ENCODE assay signal across 31 cellular contexts in the genomic region with DNA sequence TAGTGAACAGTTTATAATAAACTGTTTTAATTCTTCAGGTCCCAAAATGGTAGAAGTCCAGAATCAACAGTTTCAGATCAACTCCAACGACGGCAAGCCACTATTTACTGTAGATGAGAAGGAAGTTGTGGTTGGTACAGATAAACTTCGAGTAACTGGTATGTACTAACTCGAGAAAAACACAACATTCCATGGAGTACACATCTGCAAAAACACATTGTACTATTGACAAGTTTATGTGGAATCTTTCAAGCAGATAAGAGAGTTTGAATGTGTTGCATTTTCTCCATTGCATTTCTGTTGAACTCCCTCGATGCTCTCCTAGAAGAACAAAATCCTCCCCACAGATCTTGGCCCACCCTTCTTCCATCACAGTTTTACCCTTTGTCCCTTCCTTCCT.
"Had no signal": no experiment of that assay in that cellular context is flagged by ENCODE, and none has a peak within 500 bp of the region (broad histone marks: within the 10 kb centered on the region; RNA-seq: fewer than 3 reads in every experiment).

No MANE protein-coding gene starts in this region.

- H3K4me1 Mint-ChIP-seq: activated CD4-positive, alpha-beta T cell treated with anti-CD3 and anti-CD28 coated beads, Interleukin-2, amount 10 ng/mL, durations not matched to agents 24 days and 14 days; activated naive CD8-positive, alpha-beta T cell treated with anti-CD3 and anti-CD28 coated beads for 36 hours; activated T-helper 17 cell treated with anti-CD3 and anti-CD28 coated beads, Interleukin-2, amount 50 U/mL, for 72 hours; IgD-negative memory B cell had no signal

- ATAC-seq: activated CD8-positive, alpha-beta T cell treated with anti-CD3 and anti-CD28 coated beads for 36 hours; activated T-cell treated with anti-CD3 and anti-CD28 coated beads, Interleukin-2, amount 50 U/mL, for 72 hours; activated T-helper 17 cell treated with anti-CD3 and anti-CD28 coated beads, Interleukin-2, amount 50 U/mL, for 72 hours; body of pancreas had no signal

- H3K9me3 Mint-ChIP-seq: activated CD4-positive, alpha-beta T cell treated with anti-CD3 and anti-CD28 coated beads, Interleukin-2, amount 10 ng/mL, durations not matched to agents 24 days and 14 days; activated CD8-positive, alpha-beta T cell treated with anti-CD3 and anti-CD28 coated beads for 36 hours; activated T-helper 17 cell treated with anti-CD3 and anti-CD28 coated beads, Interleukin-2, amount 50 U/mL, for 72 hours; T-helper 1 cell treated with Interleukin-12 subunit alpha and Interleukin-12 subunit beta and Interleukin-4 antibody, amounts not matched to agents 30 μg/mL and 1 μg/mL, for 36 hours; T-helper 2 cell treated with Interferon-gamma antibody and Interleukin-4, amounts not matched to agents 5 μg/mL and 100 μg/mL, for 36 hours had no signal

- H3K4me3 ChIP-seq: body of pancreas, breast epithelium, MG63, PC-9 had no signal

- H2AFZ ChIP-seq: PC-9 had no signal

- H3K27ac Mint-ChIP-seq: activated CD4-positive, alpha-beta T cell treated with anti-CD3 and anti-CD28 coated beads, Interleukin-2, amount 10 ng/mL, durations not matched to agents 24 days and 14 days; activated CD8-positive, alpha-beta T cell treated with anti-CD3 and anti-CD28 coated beads for 36 hours; activated naive CD8-positive, alpha-beta T cell treated with anti-CD3 and anti-CD28 coated beads for 36 hours; activated T-cell treated with anti-CD3 and anti-CD28 coated beads, Interleukin-2, amount 50 U/mL, for 72 hours; activated T-helper 17 cell treated with anti-CD3 and anti-CD28 coated beads, Interleukin-2, amount 50 U/mL, for 72 hours; T-helper 1 cell treated with Interleukin-12 subunit alpha and Interleukin-12 subunit beta and Interleukin-4 antibody, amounts not matched to agents 30 μg/mL and 1 μg/mL, for 36 hours; T-helper 2 cell treated with Interferon-gamma antibody and Interleukin-4, amounts not matched to agents 5 μg/mL and 100 μg/mL, for 36 hours had no signal

- H3K4me2 ChIP-seq: PC-9 had no signal

- H3K4me3 Mint-ChIP-seq: activated CD4-positive, alpha-beta T cell treated with anti-CD3 and anti-CD28 coated beads, Interleukin-2, amount 10 ng/mL, durations not matched to agents 24 days and 14 days; activated CD8-positive, alpha-beta T cell treated with anti-CD3 and anti-CD28 coated beads for 36 hours; activated naive CD8-positive, alpha-beta T cell treated with anti-CD3 and anti-CD28 coated beads for 36 hours; activated T-cell treated with anti-CD3 and anti-CD28 coated beads, Interleukin-2, amount 50 U/mL, for 72 hours; activated T-helper 17 cell treated with anti-CD3 and anti-CD28 coated beads, Interleukin-2, amount 50 U/mL, for 72 hours; IgD-negative memory B cell; T-helper 1 cell treated with Interleukin-12 subunit alpha and Interleukin-12 subunit beta and Interleukin-4 antibody, amounts not matched to agents 30 μg/mL and 1 μg/mL, for 36 hours; T-helper 2 cell treated with Interferon-gamma antibody and Interleukin-4, amounts not matched to agents 5 μg/mL and 100 μg/mL, for 36 hours had no signal

- H3K27me3 ChIP-seq: body of pancreas, breast epithelium, MG63 had no signal

- H3K4me1 ChIP-seq: body of pancreas, breast epithelium had no signal

- H3K9me3 ChIP-seq: body of pancreas, breast epithelium had no signal

- H3K36me3 Mint-ChIP-seq: activated naive CD8-positive, alpha-beta T cell treated with anti-CD3 and anti-CD28 coated beads for 36 hours; IgD-negative memory B cell had no signal

- H3K27ac ChIP-seq: body of pancreas, breast epithelium, PC-9, RWPE1 had no signal

- H3K36me3 ChIP-seq: breast epithelium had no signal

- DNase-seq: activated CD4-positive, alpha-beta T cell treated with anti-CD3 and anti-CD28 coated beads, Interleukin-2, amount 10 ng/mL, durations not matched to agents 24 days and 14 days; activated CD4-positive, alpha-beta T cell treated with anti-CD3 and anti-CD28 coated beads, Interleukin-2, amount 50 U/mL, for 4 hours; activated CD8-positive, alpha-beta T cell treated with anti-CD3 and anti-CD28 coated beads for 36 hours; activated effector memory CD4-positive, alpha-beta T cell treated with anti-CD3 and anti-CD28 coated beads, Interleukin-2, amount 50 U/mL, for 16 hours; activated naive CD4-positive, alpha-beta T cell; activated naive CD4-positive, alpha-beta T cell treated with anti-CD3 and anti-CD28 coated beads, Interleukin-2, amount 50 U/mL, for 16 hours; activated naive CD8-positive, alpha-beta T cell treated with anti-CD3 and anti-CD28 coated beads for 36 hours; activated T-cell treated with anti-CD3 and anti-CD28 coated beads, Interleukin-2, amount 50 U/mL, for 1 hour; activated T-cell treated with anti-CD3 and anti-CD28 coated beads, Interleukin-2, amount 50 U/mL, for 72 hours; amygdala; body of pancreas; cerebellar nuclear complex; Kasumi-1; KG1; MG63; NCI-H1048; NCI-H1105 treated with DMSO at 0.1 percent for 48 hours; NCI-H1436; NCI-H1694; NCI-H1930; NCI-H2081 treated with DMSO at 0.1 percent for 48 hours; NCI-H345; NCI-H524 treated with DMSO at 0.1 percent for 48 hours; PC-9; Right ventricle myocardium superior had no signal
